20 cellular contexts compared by ENCODE assay signal in genomic region chr1:8533907-8534306, GRCh38.
DNase-seq lines count a peak whose midpoint lies in the region; ATAC-seq and TF ChIP-seq lines count a peak whose summit lies in the region.
"Had no signal": no experiment of that assay in that cellular context is flagged by ENCODE, and none has a peak within 500 bp of the region (broad histone marks: within the 10 kb centered on the region; RNA-seq: fewer than 3 reads in every experiment).

No MANE protein-coding gene starts in this region.

- H3K27ac ChIP-seq in DOHH2 (ENCODE audit: low read depth, low read length), result peak overlapping the region; percentile 86
- H3K27ac ChIP-seq: brain microvascular endothelial cell, coronary artery, SJCRH30 had no signal

- TF ChIP-seq CTCF in DOHH2 (IDR thresholded peaks at IDR 0.05; ENCODE audit: low read depth, low read length, poor library complexity, severe bottlenecking), result no peak
- no peak for TF ChIP-seq CTCF in activated B cell treated with CpG ODN at 0.5 μM for 24 hours (IDR thresholded peaks at IDR 0.05)

- no peak overlapping the region for H3K4me3 Mint-ChIP-seq in activated CD4-positive, alpha-beta T cell treated with anti-CD3 and anti-CD28 coated beads for 36 hours
- H3K4me3 Mint-ChIP-seq in activated B cell treated with CpG ODN at 0.5 μM for 24 hours, result peak overlapping the region; percentile 61
- H3K4me3 Mint-ChIP-seq in naive thymus-derived CD8-positive, alpha-beta T cell, result peak overlapping the region in 4 of 10 donors; percentile 61 to 78 (median 70)

- peak overlapping the region; percentile 62 for H3K4me3 ChIP-seq in DOHH2 (ENCODE audit: low read length)
- H3K4me3 ChIP-seq: coronary artery, SJCRH30 had no signal

- H3K27me3 ChIP-seq in DOHH2 (ENCODE audit: control insufficient read depth, low read length), result no peaks in the 10 kb centered on the region
- H3K27me3 ChIP-seq: BE2C, brain microvascular endothelial cell, SJCRH30 had no signal

- ATAC-seq in activated CD4-positive, alpha-beta T cell treated with anti-CD3 and anti-CD28 coated beads for 36 hours, result no peak
- ATAC-seq in activated B cell treated with CpG ODN at 0.5 μM for 24 hours (ENCODE audit: low read depth) (no peak), HG02623 (IDR thresholded peaks at IDR 0.05; ENCODE audit: unreplicated experiment) (no peak)
- no peak for ATAC-seq in naive thymus-derived CD8-positive, alpha-beta T cell

- peak overlapping the region; percentile 79 for H3K27ac Mint-ChIP-seq in activated CD4-positive, alpha-beta T cell treated with anti-CD3 and anti-CD28 coated beads for 36 hours
- H3K27ac Mint-ChIP-seq in activated B cell treated with CpG ODN at 0.5 μM for 24 hours, result peak overlapping the region; percentile 91
- peak overlapping the region in 8 of 10 donors; percentile 22 to 96 (median 92) for H3K27ac Mint-ChIP-seq in naive thymus-derived CD8-positive, alpha-beta T cell

- POLR2A ChIA-PET in activated CD4-positive, alpha-beta T cell treated with anti-CD3 and anti-CD28 coated beads for 36 hours (lab: Charles Lee), result interaction anchor here (1.0 kb wide), 1 partner anchor 8 kb away, joined by 4 read pairs; no protein-coding TSS in a partner anchor
- POLR2A ChIA-PET in activated B cell treated with CpG ODN at 0.5 μM for 24 hours (lab: Charles Lee), result interaction anchor here (0.7 to 1.4 kb wide), 6 partner anchors 8 to 573 kb away, joined by 3 to 7 read pairs (median 4); no protein-coding TSS in a partner anchor
- POLR2A ChIA-PET in naive thymus-derived CD8-positive, alpha-beta T cell (lab: Charles Lee), result interaction anchor here (1.3 kb wide), 2 partner anchors 8 to 21 kb away, joined by 3 to 5 read pairs; no protein-coding TSS in a partner anchor

- CTCF ChIA-PET in activated CD4-positive, alpha-beta T cell treated with anti-CD3 and anti-CD28 coated beads for 36 hours (lab: Charles Lee), result interaction anchor here (1.3 to 1.5 kb wide), 3 partner anchors 14 to 28 kb away, joined by 4 to 5 read pairs (median 5); no protein-coding TSS in a partner anchor
- CTCF ChIA-PET in activated B cell treated with CpG ODN at 0.5 μM for 24 hours (lab: Charles Lee), result interaction anchor here (0.7 to 1.6 kb wide), 5 partner anchors 8 to 193 kb away, joined by 3 to 7 read pairs (median 4); no protein-coding TSS in a partner anchor

- no peaks in the 10 kb centered on the region for H3K36me3 Mint-ChIP-seq in activated CD4-positive, alpha-beta T cell treated with anti-CD3 and anti-CD28 coated beads for 36 hours (ENCODE audit: low read depth)
- peaks cover 26% of the 10 kb centered on the region for H3K36me3 Mint-ChIP-seq in activated B cell treated with CpG ODN at 0.5 μM for 24 hours (ENCODE audit: low read depth)
- H3K36me3 Mint-ChIP-seq in naive thymus-derived CD8-positive, alpha-beta T cell, result peaks cover 0 to 3% (median 0%) of the 10 kb centered on the region in 3 donors

- no peaks in the 10 kb centered on the region for H3K9me3 Mint-ChIP-seq in activated CD4-positive, alpha-beta T cell treated with anti-CD3 and anti-CD28 coated beads for 36 hours (ENCODE audit: low read depth)
- no peaks in the 10 kb centered on the region for H3K9me3 Mint-ChIP-seq in activated B cell treated with CpG ODN at 0.5 μM for 24 hours
- no peaks in the 10 kb centered on the region for H3K9me3 Mint-ChIP-seq in naive thymus-derived CD8-positive, alpha-beta T cell

- H3K36me3 ChIP-seq in DOHH2 (ENCODE audit: control insufficient read depth, low read length), result peaks cover 3% of the 10 kb centered on the region; the same call in 1 of the 2 replicates
- H3K36me3 ChIP-seq: BE2C, brain microvascular endothelial cell, SJCRH30 had no signal

- no peaks in the 10 kb centered on the region for H3K9me2 ChIP-seq in DOHH2 (replicated peaks; ENCODE audit: control insufficient read depth, low read length)

- no peaks in the 10 kb centered on the region for H3K27me3 Mint-ChIP-seq in activated CD4-positive, alpha-beta T cell treated with anti-CD3 and anti-CD28 coated beads for 36 hours
- no peaks in the 10 kb centered on the region for H3K27me3 Mint-ChIP-seq in activated B cell treated with CpG ODN at 0.5 μM for 24 hours
- no peaks in the 10 kb centered on the region for H3K27me3 Mint-ChIP-seq in naive thymus-derived CD8-positive, alpha-beta T cell

- peaks cover 9% of the 10 kb centered on the region for H3K79me2 ChIP-seq in DOHH2 (ENCODE audit: control insufficient read depth, low read length)

- no peak for DNase-seq in activated CD4-positive, alpha-beta T cell treated with anti-CD3 and anti-CD28 coated beads for 36 hours
- no peak for DNase-seq in activated CD4-positive, alpha-beta T cell treated with anti-CD3 and anti-CD28 coated beads for 4 hours
- DNase-seq in activated B cell treated with CpG ODN at 0.5 μM for 24 hours, result no peak
- DNase-seq in naive thymus-derived CD8-positive, alpha-beta T cell, result no peak
- no peak for DNase-seq in kidney tubule cell (ENCODE audit: low spot score)
- DNase-seq in ureter (ENCODE audit: low spot score), result no peak
- DNase-seq: BE2C; brain microvascular endothelial cell; glutamatergic neuron; H7; KBM-7; left colon; NCI-H1092; NCI-H1930; NCI-H345; SJCRH30; stimulated activated CD4-positive, alpha-beta T cell treated with anti-CD3 and anti-CD28 coated beads, Interleukin-4, amount 100 ng/mL, for 24 hours had no signal

- intact Hi-C loops in activated CD4-positive, alpha-beta T cell treated with anti-CD3 and anti-CD28 coated beads for 36 hours (cut with DNase I, micrococcal nuclease), result no loop called here
- intact Hi-C loops in activated B cell treated with CpG ODN at 0.5 μM for 24 hours (cut with micrococcal nuclease), result loop anchor here (2.0 kb wide), 1 partner anchor 107 kb away; no protein-coding TSS in a partner anchor

- H3F3A ChIP-seq in DOHH2 (ENCODE audit: control insufficient read depth, insufficient read depth), result peaks cover 31% of the 10 kb centered on the region

- no peaks in the 10 kb centered on the region for H3K9me3 ChIP-seq in DOHH2 (ENCODE audit: control insufficient read depth, insufficient read depth, low read length)
- H3K9me3 ChIP-seq: BE2C, SJCRH30 had no signal

- H3K4me1 Mint-ChIP-seq in activated CD4-positive, alpha-beta T cell treated with anti-CD3 and anti-CD28 coated beads for 36 hours, result peaks cover 28% of the 10 kb centered on the region
- H3K4me1 Mint-ChIP-seq in activated B cell treated with CpG ODN at 0.5 μM for 24 hours, result peaks cover 50% of the 10 kb centered on the region
- peaks cover 6 to 35% (median 23%) of the 10 kb centered on the region in 4 donors for H3K4me1 Mint-ChIP-seq in naive thymus-derived CD8-positive, alpha-beta T cell

- peak overlapping the region; percentile 86 for H3K4me2 ChIP-seq in DOHH2 (ENCODE audit: low read length)

- peaks cover 83% of the 10 kb centered on the region for H3K4me1 ChIP-seq in DOHH2 (ENCODE audit: control insufficient read depth, low read length)
- H3K4me1 ChIP-seq: BE2C, SJCRH30 had no signal

- H4K20me1 ChIP-seq in DOHH2 (ENCODE audit: control insufficient read depth, insufficient read depth, low read depth, low read length), result no peaks in the 10 kb centered on the region
